ENCODE assay signal across 26 cellular contexts in the genomic region with DNA sequence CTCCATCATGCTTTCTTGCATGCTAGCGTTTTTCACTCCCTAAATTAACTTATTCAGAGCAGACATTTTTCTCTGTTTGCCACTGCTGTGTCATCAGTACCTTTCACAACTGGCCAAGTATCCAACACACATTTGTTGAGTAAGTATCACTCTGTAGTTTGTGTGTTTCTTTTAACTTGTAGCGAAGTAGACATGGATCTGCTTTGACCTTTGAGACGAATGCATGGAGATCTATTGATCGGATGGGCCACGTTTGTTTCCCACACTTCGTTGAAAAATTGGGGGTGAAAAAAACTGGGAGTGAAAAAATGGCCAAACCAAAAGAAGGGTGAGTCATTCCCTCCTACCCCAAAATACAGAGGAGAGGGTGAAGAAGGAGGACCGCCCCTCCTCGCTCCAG.
"Had no signal": no experiment of that assay in that cellular context is flagged by ENCODE, and none has a peak within 500 bp of the region (broad histone marks: within the 10 kb centered on the region; RNA-seq: fewer than 3 reads in every experiment).

No MANE protein-coding gene starts in this region.

- H3K4me1 Mint-ChIP-seq: brain, WTC11 had no signal

- H3K4me3 Mint-ChIP-seq: activated CD4-positive, alpha-beta T cell treated with anti-CD3 and anti-CD28 coated beads, Interleukin-2, amount 10 ng/mL, durations not matched to agents 24 days and 14 days; activated CD8-positive, alpha-beta memory T cell treated with anti-CD3 and anti-CD28 coated beads, Interleukin-2, amount 10 ng/mL, durations not matched to agents 7 days and 5 days; activated naive CD8-positive, alpha-beta T cell treated with anti-CD3 and anti-CD28 coated beads, Interleukin-2, amount 50 U/mL, for 24 hours; activated T-cell treated with anti-CD3 and anti-CD28 coated beads, Interleukin-2, amount 50 U/mL, for 24 hours; brain; T-helper 17 cell; WTC11 had no signal

- H3K9me3 Mint-ChIP-seq: activated CD4-positive, alpha-beta T cell treated with anti-CD3 and anti-CD28 coated beads, Interleukin-2, amount 10 ng/mL, durations not matched to agents 24 days and 14 days; activated naive CD4-positive, alpha-beta T cell treated with anti-CD3 and anti-CD28 coated beads, Interleukin-2, amount 50 U/mL, for 72 hours; activated naive CD8-positive, alpha-beta T cell treated with anti-CD3 and anti-CD28 coated beads, Interleukin-2, amount 50 U/mL, for 24 hours; activated T-cell treated with anti-CD3 and anti-CD28 coated beads, Interleukin-2, amount 50 U/mL, for 24 hours; WTC11 had no signal

- FAIRE-seq: astrocyte, colon had no signal

- H3K27ac Mint-ChIP-seq: activated CD4-positive, alpha-beta T cell treated with anti-CD3 and anti-CD28 coated beads, Interleukin-2, amount 10 ng/mL, durations not matched to agents 24 days and 14 days; activated CD8-positive, alpha-beta memory T cell treated with anti-CD3 and anti-CD28 coated beads, Interleukin-2, amount 10 ng/mL, durations not matched to agents 7 days and 5 days; activated naive CD4-positive, alpha-beta T cell treated with anti-CD3 and anti-CD28 coated beads, Interleukin-2, amount 50 U/mL, for 72 hours; activated naive CD8-positive, alpha-beta T cell treated with anti-CD3 and anti-CD28 coated beads, Interleukin-2, amount 50 U/mL, for 24 hours; activated T-cell treated with anti-CD3 and anti-CD28 coated beads, Interleukin-2, amount 50 U/mL, for 24 hours; brain; WTC11 had no signal

- H3K27ac ChIP-seq: RWPE1 had no signal

- DNase-seq: activated CD4-positive, alpha-beta T cell treated with anti-CD3 and anti-CD28 coated beads for 1 hour; activated CD4-positive, alpha-beta T cell treated with anti-CD3 and anti-CD28 coated beads, Interleukin-2, amount 10 ng/mL, durations not matched to agents 24 days and 14 days; activated CD4-positive, alpha-beta T cell treated with anti-CD3 and anti-CD28 coated beads, Interleukin-2, amount 50 U/mL, for 48 hours; activated CD8-positive, alpha-beta memory T cell treated with anti-CD3 and anti-CD28 coated beads, Interleukin-2, amount 10 ng/mL, durations not matched to agents 7 days and 5 days; activated naive CD4-positive, alpha-beta T cell treated with Interleukin-2 at 50 U/mL for 16 hours; activated naive CD8-positive, alpha-beta T cell treated with anti-CD3 and anti-CD28 coated beads, Interleukin-2, amount 50 U/mL, for 24 hours; activated T-cell treated with anti-CD3 and anti-CD28 coated beads, Interleukin-2, amount 50 U/mL, for 24 hours; amniotic stem cell; cerebellar nuclear complex; NCI-H1092; NCI-H1417; NCI-H1930; NCI-H2171; NCI-H226; NCI-H526; NCI-H774; OCI-M1; Right ventricle myocardium superior; T-helper 17 cell; T-helper 9 cell had no signal

- H3K36me3 Mint-ChIP-seq: activated CD8-positive, alpha-beta memory T cell treated with anti-CD3 and anti-CD28 coated beads, Interleukin-2, amount 10 ng/mL, durations not matched to agents 7 days and 5 days; activated naive CD4-positive, alpha-beta T cell treated with anti-CD3 and anti-CD28 coated beads, Interleukin-2, amount 50 U/mL, for 72 hours; brain; WTC11 had no signal
